In the genomic region with DNA sequence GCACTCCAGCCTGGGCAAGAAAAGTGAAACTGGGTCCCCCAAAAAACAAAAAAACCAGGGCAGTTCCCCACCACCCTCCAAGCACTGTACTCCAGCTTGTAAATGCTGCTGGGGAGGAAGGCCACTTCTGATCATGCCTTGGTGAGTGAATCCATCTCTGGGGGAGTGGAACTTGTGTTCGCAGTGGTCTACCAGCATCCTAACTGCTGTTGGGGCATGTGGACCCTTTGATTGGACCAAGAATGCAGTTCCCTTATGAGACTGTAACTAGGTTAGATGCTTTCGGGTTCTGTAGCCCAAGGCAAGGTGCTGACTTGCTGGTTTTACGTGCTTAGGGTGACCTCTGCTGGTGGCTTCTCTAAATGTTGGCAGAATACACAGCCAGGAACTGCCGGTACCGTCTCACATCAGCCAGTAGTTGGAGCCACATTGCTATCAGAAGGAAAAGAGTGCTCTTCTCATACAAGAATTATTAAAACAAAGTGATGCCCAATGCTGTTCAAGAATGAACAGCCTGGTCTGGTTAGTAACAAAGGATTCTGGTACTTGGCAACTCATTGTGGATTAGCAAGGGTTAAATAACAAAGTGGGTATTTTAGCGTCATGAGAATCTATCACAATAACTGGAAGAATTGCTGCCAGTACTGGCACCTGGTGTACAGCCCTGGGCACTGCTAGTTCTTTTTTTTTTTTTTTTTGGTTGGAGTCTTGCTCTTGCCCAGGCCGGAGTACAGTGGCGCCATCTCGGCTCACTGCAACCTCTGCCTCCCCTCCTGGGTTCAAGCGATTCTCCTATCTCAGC, we compare ENCODE assay signal across 1 cellular context.
A peak's percentile ranks its signal among the peaks of the same experiment; 100 is the strongest.
TF ChIP-seq lines count a peak whose summit lies in the region.

No MANE protein-coding gene starts in this region.

TF ChIP-seq in HepG2, 621 proteins besides CTCF, POLR2A, EP300 and RAD21 (continued from another document and continues in another):
- TF ChIP-seq ZNF646 (CRISPR knock-in tag; IDR thresholded peaks at IDR 0.05): no peak
- TF ChIP-seq, protein P1, sequence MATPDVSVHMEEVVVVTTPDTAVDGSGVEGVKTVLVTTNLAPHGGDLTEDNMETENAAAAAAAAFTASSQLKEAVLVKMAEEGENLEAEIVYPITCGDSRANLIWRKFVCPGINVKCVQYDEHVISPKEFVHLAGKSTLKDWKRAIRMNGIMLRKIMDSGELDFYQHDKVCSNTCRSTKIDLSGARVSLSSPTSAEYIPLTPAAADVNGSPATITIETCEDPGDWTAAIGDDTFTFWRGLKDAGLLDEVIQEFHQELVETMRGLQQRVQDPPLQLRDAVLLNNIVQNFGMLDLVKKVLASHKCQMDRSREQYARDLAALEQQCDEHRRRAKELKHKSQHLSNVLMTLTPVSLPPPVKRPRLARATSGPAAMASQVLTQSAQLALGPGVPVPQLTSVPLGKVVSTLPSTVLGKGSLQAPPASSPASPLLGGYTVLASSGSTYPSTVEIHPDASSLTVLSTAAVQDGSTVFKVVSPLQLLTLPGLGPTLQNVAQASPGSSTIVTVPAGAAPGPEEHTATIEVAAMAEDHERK (CRISPR knock-in tag; IDR thresholded peaks at IDR 0.05; ENCODE audit: low read depth): no peak
- TF ChIP-seq ZBTB14 (CRISPR knock-in tag; IDR thresholded peaks at IDR 0.05): no peak
- TF ChIP-seq, protein P2, sequence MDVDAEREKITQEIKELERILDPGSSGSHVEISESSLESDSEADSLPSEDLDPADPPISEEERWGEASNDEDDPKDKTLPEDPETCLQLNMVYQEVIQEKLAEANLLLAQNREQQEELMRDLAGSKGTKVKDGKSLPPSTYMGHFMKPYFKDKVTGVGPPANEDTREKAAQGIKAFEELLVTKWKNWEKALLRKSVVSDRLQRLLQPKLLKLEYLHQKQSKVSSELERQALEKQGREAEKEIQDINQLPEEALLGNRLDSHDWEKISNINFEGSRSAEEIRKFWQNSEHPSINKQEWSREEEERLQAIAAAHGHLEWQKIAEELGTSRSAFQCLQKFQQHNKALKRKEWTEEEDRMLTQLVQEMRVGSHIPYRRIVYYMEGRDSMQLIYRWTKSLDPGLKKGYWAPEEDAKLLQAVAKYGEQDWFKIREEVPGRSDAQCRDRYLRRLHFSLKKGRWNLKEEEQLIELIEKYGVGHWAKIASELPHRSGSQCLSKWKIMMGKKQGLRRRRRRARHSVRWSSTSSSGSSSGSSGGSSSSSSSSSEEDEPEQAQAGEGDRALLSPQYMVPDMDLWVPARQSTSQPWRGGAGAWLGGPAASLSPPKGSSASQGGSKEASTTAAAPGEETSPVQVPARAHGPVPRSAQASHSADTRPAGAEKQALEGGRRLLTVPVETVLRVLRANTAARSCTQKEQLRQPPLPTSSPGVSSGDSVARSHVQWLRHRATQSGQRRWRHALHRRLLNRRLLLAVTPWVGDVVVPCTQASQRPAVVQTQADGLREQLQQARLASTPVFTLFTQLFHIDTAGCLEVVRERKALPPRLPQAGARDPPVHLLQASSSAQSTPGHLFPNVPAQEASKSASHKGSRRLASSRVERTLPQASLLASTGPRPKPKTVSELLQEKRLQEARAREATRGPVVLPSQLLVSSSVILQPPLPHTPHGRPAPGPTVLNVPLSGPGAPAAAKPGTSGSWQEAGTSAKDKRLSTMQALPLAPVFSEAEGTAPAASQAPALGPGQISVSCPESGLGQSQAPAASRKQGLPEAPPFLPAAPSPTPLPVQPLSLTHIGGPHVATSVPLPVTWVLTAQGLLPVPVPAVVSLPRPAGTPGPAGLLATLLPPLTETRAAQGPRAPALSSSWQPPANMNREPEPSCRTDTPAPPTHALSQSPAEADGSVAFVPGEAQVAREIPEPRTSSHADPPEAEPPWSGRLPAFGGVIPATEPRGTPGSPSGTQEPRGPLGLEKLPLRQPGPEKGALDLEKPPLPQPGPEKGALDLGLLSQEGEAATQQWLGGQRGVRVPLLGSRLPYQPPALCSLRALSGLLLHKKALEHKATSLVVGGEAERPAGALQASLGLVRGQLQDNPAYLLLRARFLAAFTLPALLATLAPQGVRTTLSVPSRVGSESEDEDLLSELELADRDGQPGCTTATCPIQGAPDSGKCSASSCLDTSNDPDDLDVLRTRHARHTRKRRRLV (CRISPR knock-in tag; IDR thresholded peaks at IDR 0.05): no peak
- no peak for TF ChIP-seq SRSF4 (IDR thresholded peaks at IDR 0.05; ENCODE audit: low read depth, low read length, poor library complexity, severe bottlenecking)
- TF ChIP-seq PHF21A (CRISPR knock-in tag; IDR thresholded peaks at IDR 0.05): no peak
- TF ChIP-seq, protein P3, sequence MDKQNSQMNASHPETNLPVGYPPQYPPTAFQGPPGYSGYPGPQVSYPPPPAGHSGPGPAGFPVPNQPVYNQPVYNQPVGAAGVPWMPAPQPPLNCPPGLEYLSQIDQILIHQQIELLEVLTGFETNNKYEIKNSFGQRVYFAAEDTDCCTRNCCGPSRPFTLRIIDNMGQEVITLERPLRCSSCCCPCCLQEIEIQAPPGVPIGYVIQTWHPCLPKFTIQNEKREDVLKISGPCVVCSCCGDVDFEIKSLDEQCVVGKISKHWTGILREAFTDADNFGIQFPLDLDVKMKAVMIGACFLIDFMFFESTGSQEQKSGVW (CRISPR knock-in tag; IDR thresholded peaks at IDR 0.05; ENCODE audit: borderline replicate concordance): no peak
- no peak for TF ChIP-seq ZNF207 (IDR thresholded peaks at IDR 0.05; ENCODE audit: borderline replicate concordance)
- peak; percentile 27; the same call in 1 of the 2 replicates for TF ChIP-seq THRA (CRISPR knock-in tag; IDR thresholded peaks at IDR 0.05; ENCODE audit: borderline replicate concordance)
- TF ChIP-seq DR1 (CRISPR knock-in tag; IDR thresholded peaks at IDR 0.05): no peak
- TF ChIP-seq GABPA (IDR thresholded peaks at IDR 0.05; ENCODE audit: low read depth, low read length): no peak
- peak; percentile 62; the same call in 1 of the 2 replicates for TF ChIP-seq GABPA (CRISPR knock-in tag; IDR thresholded peaks at IDR 0.05; ENCODE audit: low read depth)
- no peak for TF ChIP-seq RNF2 (conservative IDR thresholded peaks at IDR 0.05; ENCODE audit: low read depth)
- TF ChIP-seq ZNF691 (CRISPR knock-in tag; IDR thresholded peaks at IDR 0.05; ENCODE audit: borderline replicate concordance, low read depth): no peak
- TF ChIP-seq HOXA5 (CRISPR knock-in tag; IDR thresholded peaks at IDR 0.05): no peak
- TF ChIP-seq ZNF598 (CRISPR knock-in tag; IDR thresholded peaks at IDR 0.05; ENCODE audit: borderline replicate concordance): no peak
- TF ChIP-seq ELF3 (CRISPR knock-in tag; IDR thresholded peaks at IDR 0.05): peak; percentile 50
- TF ChIP-seq SP1 (IDR thresholded peaks at IDR 0.05): no peak
- no peak for TF ChIP-seq SP1 (CRISPR knock-in tag; IDR thresholded peaks at IDR 0.05)
- no peak for TF ChIP-seq HNF4G (IDR thresholded peaks at IDR 0.05; ENCODE audit: borderline replicate concordance, low read depth, low read length)
- TF ChIP-seq HNF4G (CRISPR knock-in tag; IDR thresholded peaks at IDR 0.05; ENCODE audit: borderline replicate concordance, low read depth): no peak
- TF ChIP-seq ZFP36 (IDR thresholded peaks at IDR 0.05; ENCODE audit: borderline replicate concordance, low read depth, low read length, partially characterized antibody): no peak
- no peak for TF ChIP-seq U2AF1 (optimal IDR thresholded peaks at IDR 0.05; ENCODE audit: low read depth, low read length)
- no peak for TF ChIP-seq CHCHD3 (CRISPR knock-in tag; IDR thresholded peaks at IDR 0.05)
- TF ChIP-seq CREB1 (IDR thresholded peaks at IDR 0.05): no peak
- peak; percentile 17; the same call in 1 of the 2 replicates for TF ChIP-seq CREB1 (CRISPR knock-in tag; IDR thresholded peaks at IDR 0.05)
- TF ChIP-seq FOXK2 (IDR thresholded peaks at IDR 0.05): no peak
- TF ChIP-seq, protein P4, sequence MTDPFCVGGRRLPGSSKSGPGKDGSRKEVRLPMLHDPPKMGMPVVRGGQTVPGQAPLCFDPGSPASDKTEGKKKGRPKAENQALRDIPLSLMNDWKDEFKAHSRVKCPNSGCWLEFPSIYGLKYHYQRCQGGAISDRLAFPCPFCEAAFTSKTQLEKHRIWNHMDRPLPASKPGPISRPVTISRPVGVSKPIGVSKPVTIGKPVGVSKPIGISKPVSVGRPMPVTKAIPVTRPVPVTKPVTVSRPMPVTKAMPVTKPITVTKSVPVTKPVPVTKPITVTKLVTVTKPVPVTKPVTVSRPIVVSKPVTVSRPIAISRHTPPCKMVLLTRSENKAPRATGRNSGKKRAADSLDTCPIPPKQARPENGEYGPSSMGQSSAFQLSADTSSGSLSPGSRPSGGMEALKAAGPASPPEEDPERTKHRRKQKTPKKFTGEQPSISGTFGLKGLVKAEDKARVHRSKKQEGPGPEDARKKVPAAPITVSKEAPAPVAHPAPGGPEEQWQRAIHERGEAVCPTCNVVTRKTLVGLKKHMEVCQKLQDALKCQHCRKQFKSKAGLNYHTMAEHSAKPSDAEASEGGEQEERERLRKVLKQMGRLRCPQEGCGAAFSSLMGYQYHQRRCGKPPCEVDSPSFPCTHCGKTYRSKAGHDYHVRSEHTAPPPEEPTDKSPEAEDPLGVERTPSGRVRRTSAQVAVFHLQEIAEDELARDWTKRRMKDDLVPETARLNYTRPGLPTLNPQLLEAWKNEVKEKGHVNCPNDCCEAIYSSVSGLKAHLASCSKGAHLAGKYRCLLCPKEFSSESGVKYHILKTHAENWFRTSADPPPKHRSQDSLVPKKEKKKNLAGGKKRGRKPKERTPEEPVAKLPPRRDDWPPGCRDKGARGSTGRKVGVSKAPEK (CRISPR knock-in tag; IDR thresholded peaks at IDR 0.05; ENCODE audit: borderline replicate concordance): no peak
- no peak for TF ChIP-seq ZFP36L2 (CRISPR knock-in tag; IDR thresholded peaks at IDR 0.05)
- TF ChIP-seq HMG20B (CRISPR knock-in tag; conservative IDR thresholded peaks at IDR 0.05): 0 out of 2 replicates have a peak, but pooled peaks have one; percentile 13
- TF ChIP-seq REPIN1 (CRISPR knock-in tag; IDR thresholded peaks at IDR 0.05; ENCODE audit: borderline replicate concordance, low read depth): peak; percentile 44; the same call in 1 of the 2 replicates
- TF ChIP-seq TBX2 (CRISPR knock-in tag; IDR thresholded peaks at IDR 0.05; ENCODE audit: borderline replicate concordance): peak; percentile 34; the same call in 1 of the 2 replicates
